In genomic region chr7:132618956-132619305, GRCh38 we compare ENCODE assay signal across 28 cellular contexts. TPM values are rescaled to one million over a fixed set of nuclear protein-coding genes. Genes with fewer than 3 reads are reported as not detected.
A peak's percentile ranks its signal among the peaks of the same experiment; 100 is the strongest.
DNase-seq lines count a peak whose midpoint lies in the region; ATAC-seq, FAIRE-seq and TF ChIP-seq lines count a peak whose summit lies in the region.
"Had no signal": no experiment of that assay in that cellular context is flagged by ENCODE, and none has a peak within 500 bp of the region (broad histone marks: within the 10 kb centered on the region; RNA-seq: fewer than 3 reads in every experiment).

No MANE protein-coding gene starts in this region.

- H4K20me1 ChIP-seq in IMR-90 (ENCODE audit: insufficient read depth, low read length) = no peaks in the 10 kb centered on the region

- H3K9me3 ChIP-seq in IMR-90 (ENCODE audit: control insufficient read depth, insufficient read depth, low read length) = no peaks in the 10 kb centered on the region
- H3K9me3 ChIP-seq: A549 had no signal

- FAIRE-seq in bronchial epithelial cell (lab: Jason Lieb, UNC) = no peak
- FAIRE-seq: A549, GM18507, H1, K562, kidney had no signal

- DNase-seq in AG04449 (ENCODE audit: low read depth, low spot score) (peak; percentile 12), IMR-90 (peak; percentile 3), bronchial epithelial cell (ENCODE audit: low read depth) (peak; percentile 18), kidney tubule cell (ENCODE audit: low spot score) (peak; percentile 22), SHP77 (lab: John Stamatoyannopoulos, UW) (no peak), retina (no peak)
- no peak for DNase-seq in stimulated activated CD8-positive, alpha-beta memory T cell treated with anti-CD3 and anti-CD28 coated beads, Interleukin-4, amount 100 ng/mL, for 48 hours
- DNase-seq: activated CD8-positive, alpha-beta T cell treated with anti-CD3 and anti-CD28 coated beads, Interleukin-2, amount 10 ng/mL, durations not matched to agents 7 days and 5 days; activated T-cell treated with anti-CD3 and anti-CD28 coated beads, Interleukin-2, amount 50 U/mL, for 48 hours; CD4-positive, alpha-beta T cell; effector CD4-positive, alpha-beta T cell; hippocampal formation; kidney; NCI-H1092; NCI-H2081; NCI-H524; nephron progenitor cell; SIG-M5; stimulated activated naive CD4-positive, alpha-beta T cell had no signal

- no peak overlapping the region for H2BK5ac ChIP-seq in IMR-90 (ENCODE audit: low read depth, low read length, poor library complexity, severe bottlenecking)

- in situ Hi-C loops in IMR-90 (cut with MboI; ENCODE audit: low sequenced_read_pairs) = no loop called here

- BruUV-seq in IMR-90 (replicated peaks; lab: Mats Ljungman, UMichigan) = no TSS peak

- H3K27me3 ChIP-seq in IMR-90 (ENCODE audit: control insufficient read depth, insufficient read depth, low read length) = peaks cover 2% of the 10 kb centered on the region; the same call in 1 of the 2 replicates
- peaks cover 3% of the 10 kb centered on the region for H3K27me3 ChIP-seq in bronchial epithelial cell (ENCODE audit: control insufficient read depth, insufficient read depth, low read length)
- H3K27me3 ChIP-seq: tibial nerve had no signal

- no peak overlapping the region for H3K27ac ChIP-seq in IMR-90 (ENCODE audit: insufficient read depth, low read length)
- H3K27ac ChIP-seq: A549, cardiac muscle cell, HL-60, tibial nerve had no signal

- H3K9me1 ChIP-seq in IMR-90 (ENCODE audit: insufficient read depth, low read length) = no peaks in the 10 kb centered on the region

- no peak overlapping the region for H2AK5ac ChIP-seq in IMR-90 (ENCODE audit: low read depth, low read length)

- ATAC-seq in IMR-90 (ENCODE audit: low read depth) = no peak
- ATAC-seq in GM21825 (IDR thresholded peaks at IDR 0.05; ENCODE audit: unreplicated experiment) = no peak
- ATAC-seq: A549; activated CD8-positive, alpha-beta T cell treated with anti-CD3 and anti-CD28 coated beads, Interleukin-2, amount 10 ng/mL, durations not matched to agents 7 days and 5 days; activated naive CD4-positive, alpha-beta T cell treated with anti-CD3 and anti-CD28 coated beads, Interleukin-2, amount 50 U/mL, for 72 hours; K562 had no signal

- H4K5ac ChIP-seq in IMR-90 (ENCODE audit: low read depth, low read length) = no peak overlapping the region

- no peaks in the 10 kb centered on the region for H3K79me1 ChIP-seq in IMR-90 (ENCODE audit: low read depth in 1 of 2, low read length in 2 of 2)

- no CpG with 5 or more reads among the region's 2 CpGs for WGBS in IMR-90 (ENCODE audit: extremely low coverage in 2 of 2, insufficient read length in 1 of 2), 2 experiments

- no peaks in the 10 kb centered on the region for H3K4me1 ChIP-seq in IMR-90 (ENCODE audit: control insufficient read depth, insufficient read depth, low read length)
- H3K4me1 ChIP-seq: A549 had no signal

- no peak for TF ChIP-seq POLR2A in IMR-90 (IDR thresholded peaks at IDR 0.05; ENCODE audit: low read depth, low read length)

- H3K18ac ChIP-seq in IMR-90 (ENCODE audit: low read depth, low read length) = no peak overlapping the region

- H3K4me3 ChIP-seq in AG04449 (ENCODE audit: low read depth, low read length) (no peak overlapping the region), IMR-90 (ENCODE audit: insufficient read depth, low read depth, low read length) (no peak overlapping the region), bronchial epithelial cell (ENCODE audit: low read depth, low read length) (no peak overlapping the region)
- H3K4me3 ChIP-seq: A549, cardiac muscle cell, K562, tibial nerve had no signal

- no peak overlapping the region for H2BK120ac ChIP-seq in IMR-90 (ENCODE audit: low read depth, low read length)

- no peak for TF ChIP-seq CTCF in AG04449 (IDR thresholded peaks at IDR 0.05; ENCODE audit: insufficient read depth, low read length, missing control alignments)
- no peak for TF ChIP-seq CTCF in IMR-90 (conservative IDR thresholded peaks at IDR 0.05; ENCODE audit: low read depth, low read length)
- no peak for TF ChIP-seq CTCF in bronchial epithelial cell (IDR thresholded peaks at IDR 0.05; ENCODE audit: insufficient read depth, low read length, severe bottlenecking)

- CTCF ChIA-PET in AG04449 (lab: Yijun Ruan, JAX) (no interaction called here), IMR-90 (lab: Yijun Ruan, JAX) (no interaction called here)

- no peak overlapping the region for H3K4me2 ChIP-seq in IMR-90 (ENCODE audit: low read depth, low read length)
- H3K4me2 ChIP-seq: A549 had no signal

- no peak overlapping the region for H3K56ac ChIP-seq in IMR-90 (ENCODE audit: extremely low read depth, insufficient read depth, low read length)

- H3K36me3 ChIP-seq in IMR-90 (ENCODE audit: control insufficient read depth, insufficient read depth, low read length) = no peaks in the 10 kb centered on the region
- no peaks in the 10 kb centered on the region for H3K36me3 ChIP-seq in bronchial epithelial cell (ENCODE audit: control insufficient read depth, insufficient read depth, low read length)
- H3K36me3 ChIP-seq: cardiac muscle cell, tibial nerve had no signal

- H3K9ac ChIP-seq in IMR-90 (ENCODE audit: low read depth, low read length) = no peak overlapping the region

- intact Hi-C loops in IMR-90 (cut with micrococcal nuclease) = no loop called here

- no peak overlapping the region for H4K91ac ChIP-seq in IMR-90 (ENCODE audit: insufficient read depth, low read depth, low read length)

- no peak overlapping the region for H3K14ac ChIP-seq in IMR-90 (replicated peaks; ENCODE audit: low read depth, low read length)

- dilution Hi-C loops in IMR-90 (cut with HindIII; ENCODE audit: low sequenced_read_pairs, unreplicated experiment) = no loop called here

- no peak overlapping the region for H2BK15ac ChIP-seq in IMR-90 (ENCODE audit: low read depth, low read length)

- H2AFZ ChIP-seq in IMR-90 (replicated peaks; ENCODE audit: low read length, poor library complexity) = no peak overlapping the region

- no peak overlapping the region for H3K4ac ChIP-seq in IMR-90 (ENCODE audit: low read depth, low read length)

- H3K23ac ChIP-seq in IMR-90 (ENCODE audit: low read depth, low read length) = no peak overlapping the region

- H4K8ac ChIP-seq in IMR-90 (ENCODE audit: low read depth in 2 of 2, low read length in 2 of 2) = no peak overlapping the region

- TF ChIP-seq RAD21 in IMR-90 (IDR thresholded peaks at IDR 0.05; ENCODE audit: low read length) = no peak

- H2AK9ac ChIP-seq in IMR-90 (replicated peaks; ENCODE audit: low read depth, low read length, poor library complexity) = no peak overlapping the region

- no peak overlapping the region for H2BK20ac ChIP-seq in IMR-90 (ENCODE audit: low read depth, low read length)

- POLR2A ChIA-PET in AG04449 (lab: Yijun Ruan, JAX) (no interaction called here), IMR-90 (lab: Charles Lee; ENCODE audit: unreplicated experiment) (no interaction called here)

TF ChIP-seq in IMR-90, 13 proteins besides CTCF, POLR2A, EP300 and RAD21:
- TF ChIP-seq RCOR1 (IDR thresholded peaks at IDR 0.05; ENCODE audit: insufficient replicate concordance, low read length) = no peak
- TF ChIP-seq SMC3 (IDR thresholded peaks at IDR 0.05; ENCODE audit: low read depth, low read length) = no peak
- TF ChIP-seq ELK1 (IDR thresholded peaks at IDR 0.05; ENCODE audit: borderline replicate concordance, low read depth, low read length) = no peak
- no peak for TF ChIP-seq CHD1 (IDR thresholded peaks at IDR 0.05; ENCODE audit: low read depth, low read length)
- TF ChIP-seq MAFK (IDR thresholded peaks at IDR 0.05; ENCODE audit: low read depth, low read length) = no peak
- no peak for TF ChIP-seq RFX5 (IDR thresholded peaks at IDR 0.05; ENCODE audit: low read depth, low read length)
- TF ChIP-seq USF2 (IDR thresholded peaks at IDR 0.05; ENCODE audit: low read depth, low read length) = no peak
- TF ChIP-seq CEBPB (IDR thresholded peaks at IDR 0.05; ENCODE audit: low read depth, low read length) = no peak
- TF ChIP-seq BHLHE40 (IDR thresholded peaks at IDR 0.05; ENCODE audit: low read depth, low read length) = no peak
- TF ChIP-seq FOS (IDR thresholded peaks at IDR 0.05; ENCODE audit: low read depth, low read length) = no peak
- TF ChIP-seq MXI1 (IDR thresholded peaks at IDR 0.05; ENCODE audit: borderline replicate concordance, low read depth, low read length) = no peak
- TF ChIP-seq MAZ (IDR thresholded peaks at IDR 0.05; ENCODE audit: borderline replicate concordance, low read depth, low read length) = no peak
- no peak for TF ChIP-seq NFE2L2 (IDR thresholded peaks at IDR 0.05; ENCODE audit: low read depth, low read length)
TF ChIP-seq in IMR-90: peak in this region for 0.

RNA-seq across cellular contexts. Expression of gene PLXNA4, which starts 42.7 kb away (rescaled TPM):
- total RNA-seq in IMR-90 (2012; rRNA removed) (under 0.01 TPM in 2 replicates), bronchial epithelial cell (under 0.01 TPM in 2 replicates)
- under 0.01 and 0.01 TPM in 2 replicates for polyA plus RNA-seq in IMR-90 (2012; rRNA removed)
- polyA plus RNA-seq in IMR-90 (2012; cell fraction: cytosol; rRNA removed) = under 0.01 TPM in 1 of 2 replicates, not detected in the other
- polyA plus RNA-seq in IMR-90 (2012; cell fraction: nucleus; rRNA removed; ENCODE audit: low replicate concordance) = under 0.01 and 0.01 TPM in 2 replicates
- polyA plus RNA-seq: K562 had no signal

Comparison
In these comparisons a context has a peak if more than half of its experiments do, and no peak if none do; other contexts are left out.
1. DNase-seq: peak in AG04449 (single experiment), IMR-90 (single experiment), bronchial epithelial cell (single experiment) and kidney tubule cell (single experiment); none in SHP77 (0 of 2), retina (single experiment) and stimulated activated CD8-positive, alpha-beta memory T cell treated with anti-CD3 and anti-CD28 coated beads, Interleukin-4, amount 100 ng/mL, for 48 hours (single experiment).